Comparison of ENCODE assay signal across 21 cellular contexts in genomic region chr2:37663390-37663789, GRCh38. TPM values are rescaled to one million over a fixed set of nuclear protein-coding genes. Genes with fewer than 3 reads are reported as not detected.
DNase-seq lines count a peak whose midpoint lies in the region; ATAC-seq and TF ChIP-seq lines count a peak whose summit lies in the region.
"Had no signal": no experiment of that assay in that cellular context is flagged by ENCODE, and none has a peak within 500 bp of the region (broad histone marks: within the 10 kb centered on the region; RNA-seq: fewer than 3 reads in every experiment).

No MANE protein-coding gene starts in this region.

- H3K27ac Mint-ChIP-seq in activated naive CD8-positive, alpha-beta T cell: peak overlapping the region; percentile 85
- no peak overlapping the region for H3K27ac Mint-ChIP-seq in activated naive CD8-positive, alpha-beta T cell treated with anti-CD3 and anti-CD28 coated beads, Interleukin-2, amount 50 U/mL, for 24 hours
- peak overlapping the region; percentile 53 to 82 (median 69) for H3K27ac Mint-ChIP-seq in immature natural killer cell
- H3K27ac Mint-ChIP-seq: WTC11 had no signal

- TF ChIP-seq CTCF in spleen (IDR thresholded peaks at IDR 0.05 in 8 of 11, conservative IDR thresholded peaks at IDR 0.05 in 3 of 11): no peak

- H3K4me1 ChIP-seq in spleen: peaks cover 22 to 100% (median 72%) of the 10 kb centered on the region in 6 donors

- TF ChIP-seq POLR2A in spleen (IDR thresholded peaks at IDR 0.05): no peak

- H3K9me3 ChIP-seq in spleen: no peaks in the 10 kb centered on the region
- H3K9me3 ChIP-seq: BLaER1, breast epithelium, SJCRH30 had no signal

- no peak for DNase-seq in activated naive CD8-positive, alpha-beta T cell treated with anti-CD3 and anti-CD28 coated beads, Interleukin-2, amount 50 U/mL, for 24 hours
- DNase-seq in LHCN-M2 (ENCODE audit: low read depth) (peak; percentile 41), immature natural killer cell (no peak), spleen (no peak), superior temporal gyrus (ENCODE audit: extremely low spot score) (no peak)
- DNase-seq: dermis blood vessel endothelial cell; DMS153; foreskin melanocyte; GF-D8; HCEC 1CT; NCI-H1694 treated with DMSO at 0.1 percent for 48 hours; NCI-H2227 treated with DMSO at 0.1 percent for 48 hours; NCI-H774; SJCRH30; stimulated activated CD4-positive, alpha-beta T cell treated with anti-CD3 and anti-CD28 coated beads, Interleukin-2, amount 100 ng/mL, for 24 hours had no signal

- no peak overlapping the region for H3K4me3 Mint-ChIP-seq in activated naive CD8-positive, alpha-beta T cell
- no peak overlapping the region for H3K4me3 Mint-ChIP-seq in activated naive CD8-positive, alpha-beta T cell treated with anti-CD3 and anti-CD28 coated beads, Interleukin-2, amount 50 U/mL, for 24 hours
- peak overlapping the region; percentile 18 to 62 (median 46) for H3K4me3 Mint-ChIP-seq in immature natural killer cell
- H3K4me3 Mint-ChIP-seq: WTC11 had no signal

- WGBS in spleen, 5 donors: 79 to 94% (median 86%) methylated on average over 7 of the region's 7 CpGs

- no peak overlapping the region for H3K4me3 ChIP-seq in spleen
- H3K4me3 ChIP-seq: BLaER1, breast epithelium, SJCRH30 had no signal

- peaks cover 21% of the 10 kb centered on the region for H3K36me3 Mint-ChIP-seq in activated naive CD8-positive, alpha-beta T cell
- H3K36me3 Mint-ChIP-seq in activated naive CD8-positive, alpha-beta T cell treated with anti-CD3 and anti-CD28 coated beads, Interleukin-2, amount 50 U/mL, for 24 hours (ENCODE audit: low read depth): peaks cover 25% of the 10 kb centered on the region
- H3K36me3 Mint-ChIP-seq in immature natural killer cell: peaks cover 0 to 32% (median 10%) of the 10 kb centered on the region in 3 donors

- H3K36me3 ChIP-seq in spleen: peaks cover 0 to 45% (median 3%) of the 10 kb centered on the region in 6 donors
- H3K36me3 ChIP-seq: breast epithelium had no signal

- no peaks in the 10 kb centered on the region for H3K27me3 ChIP-seq in spleen (replicated peaks in 1 of 7)
- H3K27me3 ChIP-seq: BLaER1, breast epithelium, SJCRH30 had no signal

- H3K4me1 Mint-ChIP-seq in activated naive CD8-positive, alpha-beta T cell (ENCODE audit: low read depth): peaks cover 91% of the 10 kb centered on the region
- peaks cover 74% of the 10 kb centered on the region for H3K4me1 Mint-ChIP-seq in activated naive CD8-positive, alpha-beta T cell treated with anti-CD3 and anti-CD28 coated beads, Interleukin-2, amount 50 U/mL, for 24 hours
- peaks cover 96 to 99% of the 10 kb centered on the region in 2 donors for H3K4me1 Mint-ChIP-seq in immature natural killer cell

- H3K27me3 Mint-ChIP-seq in activated naive CD8-positive, alpha-beta T cell: no peaks in the 10 kb centered on the region
- H3K27me3 Mint-ChIP-seq in activated naive CD8-positive, alpha-beta T cell treated with anti-CD3 and anti-CD28 coated beads, Interleukin-2, amount 50 U/mL, for 24 hours: no peaks in the 10 kb centered on the region
- H3K27me3 Mint-ChIP-seq in immature natural killer cell (ENCODE audit: low read depth in 3 of 3): peaks cover 0 to 2% (median 1%) of the 10 kb centered on the region in 3 donors

- H3K27ac ChIP-seq in spleen: peak overlapping the region in 5 of 8 donors; percentile 1 to 54 (median 46)
- H3K27ac ChIP-seq: BLaER1, SJCRH30 had no signal

- intact Hi-C loops in spleen (cut with DNase I; ENCODE audit: low total_unique reads): no loop called here

- no peaks in the 10 kb centered on the region for H3K9me3 Mint-ChIP-seq in activated naive CD8-positive, alpha-beta T cell (ENCODE audit: low read depth)
- no peaks in the 10 kb centered on the region for H3K9me3 Mint-ChIP-seq in activated naive CD8-positive, alpha-beta T cell treated with anti-CD3 and anti-CD28 coated beads, Interleukin-2, amount 50 U/mL, for 24 hours
- no peaks in the 10 kb centered on the region for H3K9me3 Mint-ChIP-seq in immature natural killer cell
- H3K9me3 Mint-ChIP-seq: WTC11 had no signal

- ATAC-seq in activated naive CD8-positive, alpha-beta T cell treated with anti-CD3 and anti-CD28 coated beads, Interleukin-2, amount 50 U/mL, for 24 hours: no peak
- ATAC-seq in GM19023 (IDR thresholded peaks at IDR 0.05; ENCODE audit: unreplicated experiment) (no peak), HG03571 (IDR thresholded peaks at IDR 0.05; ENCODE audit: unreplicated experiment) (no peak)
- ATAC-seq: WTC11 had no signal

RNA-seq across cellular contexts. Expression of gene CDC42EP3, which starts 8.1 kb away (rescaled TPM):
- 230 and 308 TPM in 2 replicates for total RNA-seq in LHCN-M2 (2014; rRNA removed)
- polyA plus RNA-seq in LHCN-M2 (2012): 222 TPM
- 100 to 1,000 TPM in 1 of 3 donors, 10 to 100 TPM in 2; 80.7 to 170 (median 81.3) TPM for polyA plus RNA-seq in immature natural killer cell
- total RNA-seq in spleen: 10 to 100 TPM; 30.2 to 57.2 (median 44.8) TPM
- 10 to 100 TPM in 1 of 3 donors, 1 to 10 TPM in 2; 9.5 to 13.3 (median 9.7) TPM for polyA plus RNA-seq in spleen

Comparison
In these comparisons a context has a peak if more than half of its experiments do, and no peak if none do; other contexts are left out.
1. H3K4me3 Mint-ChIP-seq: peak in immature natural killer cell (5 of 5); none in activated naive CD8-positive, alpha-beta T cell (single experiment) and activated naive CD8-positive, alpha-beta T cell treated with anti-CD3 and anti-CD28 coated beads, Interleukin-2, amount 50 U/mL, for 24 hours (single experiment).